Comparison of ENCODE assay signal across 1 cellular context in genomic region chr15:49103002-49103401, GRCh38.
TF ChIP-seq lines count a peak whose summit lies in the region.

No MANE protein-coding gene starts in this region.

TF ChIP-seq in IMR-90, 13 proteins besides CTCF, POLR2A, EP300 and RAD21:
- TF ChIP-seq CEBPB (IDR thresholded peaks at IDR 0.05; ENCODE audit: low read depth, low read length) (no peak), MAZ (IDR thresholded peaks at IDR 0.05; ENCODE audit: borderline replicate concordance, low read depth, low read length) (no peak), NFE2L2 (IDR thresholded peaks at IDR 0.05; ENCODE audit: low read depth, low read length) (no peak), MXI1 (IDR thresholded peaks at IDR 0.05; ENCODE audit: borderline replicate concordance, low read depth, low read length) (no peak), CHD1 (IDR thresholded peaks at IDR 0.05; ENCODE audit: low read depth, low read length) (no peak), RFX5 (IDR thresholded peaks at IDR 0.05; ENCODE audit: low read depth, low read length) (no peak), SMC3 (IDR thresholded peaks at IDR 0.05; ENCODE audit: low read depth, low read length) (no peak), ELK1 (IDR thresholded peaks at IDR 0.05; ENCODE audit: borderline replicate concordance, low read depth, low read length) (no peak), RCOR1 (IDR thresholded peaks at IDR 0.05; ENCODE audit: insufficient replicate concordance, low read length) (no peak), BHLHE40 (IDR thresholded peaks at IDR 0.05; ENCODE audit: low read depth, low read length) (no peak), MAFK (IDR thresholded peaks at IDR 0.05; ENCODE audit: low read depth, low read length) (no peak)
